In the genomic region with DNA sequence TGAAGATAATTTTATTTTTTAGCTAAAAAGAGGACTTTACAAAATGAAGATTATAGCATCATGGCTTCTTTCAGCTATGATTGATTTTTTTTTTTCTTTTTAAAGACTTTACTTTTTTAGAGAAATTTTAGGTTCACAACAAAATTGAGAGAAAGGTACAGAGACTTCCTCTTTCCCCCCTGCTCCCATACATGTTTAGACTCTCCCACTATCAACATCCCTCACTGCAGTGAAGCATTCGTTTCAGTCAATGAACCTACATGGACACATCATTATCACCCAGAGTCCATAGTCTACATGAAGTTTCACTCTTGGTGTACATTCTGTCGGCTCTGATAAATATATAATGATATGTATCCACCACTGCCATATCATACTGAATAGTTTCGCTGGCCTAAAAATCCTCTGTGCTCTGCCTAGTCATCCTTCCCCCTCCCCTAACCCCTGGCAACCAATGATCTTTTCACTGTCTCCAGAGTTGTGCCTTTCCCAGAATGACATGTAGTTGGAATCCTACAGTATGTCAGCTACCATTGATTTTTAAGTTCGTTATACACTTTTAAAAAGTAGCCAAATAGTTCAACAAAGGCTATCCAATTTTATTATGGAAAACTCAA, we compare ENCODE assay signal across 18 cellular contexts.
A peak's percentile ranks its signal among the peaks of the same experiment; 100 is the strongest.
DNase-seq lines count a peak whose midpoint lies in the region; ATAC-seq, FAIRE-seq and TF ChIP-seq lines count a peak whose summit lies in the region.
"Had no signal": no experiment of that assay in that cellular context is flagged by ENCODE, and none has a peak within 500 bp of the region (broad histone marks: within the 10 kb centered on the region; RNA-seq: fewer than 3 reads in every experiment).

No MANE protein-coding gene starts in this region.

- DNase-seq in GM12891 (ENCODE audit: insufficient read length, low spot score) (no peak), OCI-M2 (lab: John Stamatoyannopoulos, UW; ENCODE audit: unreplicated experiment) (peak; percentile 34), erythroblast (lab: John Stamatoyannopoulos, UW) (peak; percentile 26 to 58), Right ventricle myocardium inferior (ENCODE audit: missing footprints) (no peak), NCI-H774 (lab: John Stamatoyannopoulos, UW) (no peak)
- DNase-seq: Caco-2; CD4-positive, CD25-positive, alpha-beta regulatory T cell; CD8-positive, alpha-beta T cell; DMS153; DND-41; GM23248; H7; HCEC 1CT had no signal

- FAIRE-seq in GM12891 (lab: Jason Lieb, UNC) = no peak
- FAIRE-seq: A204.1, G401.6, GM12892, H1 had no signal

- intact Hi-C loops in Right ventricle myocardium inferior (cut with DNase I) = no loop called here

- ATAC-seq in Right ventricle myocardium inferior (no peak), GM21515 (IDR thresholded peaks at IDR 0.05; ENCODE audit: unreplicated experiment) (no peak)
- ATAC-seq: CD8-positive, alpha-beta T cell had no signal

- no peak for TF ChIP-seq POLR2A in GM12891 (IDR thresholded peaks at IDR 0.05; ENCODE audit: low read depth, low read length)
- no peak for TF ChIP-seq POLR2A in erythroblast (IDR thresholded peaks at IDR 0.05; ENCODE audit: low read length)

TF ChIP-seq in GM12891, 5 proteins besides CTCF, POLR2A, EP300 and RAD21:
- TF ChIP-seq TAF1 (IDR thresholded peaks at IDR 0.05; ENCODE audit: low read depth, low read length) = no peak
- TF ChIP-seq SPI1 (IDR thresholded peaks at IDR 0.05; ENCODE audit: low read depth, low read length) = 0 out of 2 replicates have a peak, but pooled peaks have one; percentile 12
TF ChIP-seq in GM12891: peak in this region for 1.

Comparison
In these comparisons a context has a peak if more than half of its experiments do, and no peak if none do; other contexts are left out.
1. DNase-seq: peak in OCI-M2 (single experiment) and erythroblast (2 of 2); none in GM12891 (single experiment), Right ventricle myocardium inferior (single experiment) and NCI-H774 (single experiment).